10 cellular contexts compared by ENCODE assay signal in the genomic region with DNA sequence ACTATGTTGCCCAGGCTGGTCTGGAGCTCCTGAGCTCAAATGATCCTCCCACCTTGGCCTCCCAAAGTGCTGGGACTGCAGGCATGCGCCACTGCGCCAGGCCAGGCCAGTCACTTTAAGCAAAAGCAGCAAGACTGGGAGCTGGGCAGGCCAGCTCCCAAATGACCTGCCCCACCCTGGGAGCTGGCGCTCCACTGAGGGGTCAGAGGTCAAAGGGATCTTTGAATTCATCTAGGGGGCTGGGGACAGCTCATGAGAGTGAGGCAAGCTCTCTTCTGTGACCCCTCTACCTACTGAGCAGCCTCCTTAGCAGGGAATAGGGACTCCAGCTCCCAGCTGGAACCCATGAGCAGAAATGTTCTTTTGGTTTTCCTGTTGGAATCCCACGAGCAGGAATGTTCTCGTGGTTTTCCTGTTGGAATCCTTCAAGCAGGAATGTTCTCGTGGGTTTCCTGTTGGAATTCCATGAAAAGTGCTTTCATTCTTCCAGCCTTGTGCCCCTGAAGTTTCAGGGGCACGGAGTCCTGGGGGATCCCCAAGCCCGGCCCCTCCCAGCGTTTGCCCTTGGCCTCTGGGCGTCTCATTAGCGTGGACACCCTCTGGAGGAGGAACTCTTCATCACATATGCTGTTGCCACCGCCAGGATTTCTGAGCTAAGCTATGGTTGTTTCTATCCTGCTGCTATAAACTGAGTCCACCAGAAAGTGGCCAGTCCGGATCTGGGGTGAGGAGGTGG.
DNase-seq lines count a peak whose midpoint lies in the region; ATAC-seq and TF ChIP-seq lines count a peak whose summit lies in the region.
"Had no signal": no experiment of that assay in that cellular context is flagged by ENCODE, and none has a peak within 500 bp of the region (broad histone marks: within the 10 kb centered on the region; RNA-seq: fewer than 3 reads in every experiment).

No MANE protein-coding gene starts in this region.

- H3K27ac ChIP-seq in mammary epithelial cell (ENCODE audit: insufficient read depth, low read depth, low read length) (no peak overlapping the region), right lobe of liver (peak overlapping the region in 1 of 3 donors; percentile 35), suprapubic skin (peak overlapping the region; percentile 74)
- H3K27ac ChIP-seq: colonic mucosa had no signal

- no TSS peak for BruUV-seq in mammary epithelial cell (replicated peaks; lab: Mats Ljungman, UMichigan)

- no peaks in the 10 kb centered on the region for H3K36me3 Mint-ChIP-seq in HFFc6 (ENCODE audit: low read depth)

- H3K36me3 ChIP-seq in mammary epithelial cell (ENCODE audit: insufficient read depth, low read length) (no peaks in the 10 kb centered on the region), right lobe of liver (no peaks in the 10 kb centered on the region), suprapubic skin (no peaks in the 10 kb centered on the region)
- H3K36me3 ChIP-seq: colonic mucosa had no signal

- no peaks in the 10 kb centered on the region for H4K20me1 ChIP-seq in mammary epithelial cell (ENCODE audit: insufficient read depth, low read length)

- peak overlapping the region; percentile 4 for H3K4me2 ChIP-seq in mammary epithelial cell (ENCODE audit: insufficient read depth, low read depth, low read length)

- H3K9me3 ChIP-seq in mammary epithelial cell (replicated peaks; ENCODE audit: insufficient read depth, low read length) (no peaks in the 10 kb centered on the region), right lobe of liver (no peaks in the 10 kb centered on the region), suprapubic skin (no peaks in the 10 kb centered on the region)
- H3K9me3 ChIP-seq: colonic mucosa had no signal

- no peaks in the 10 kb centered on the region for H3K9me3 Mint-ChIP-seq in HFFc6
- H3K9me3 Mint-ChIP-seq: activated T-helper 1 cell treated with anti-CD3 and anti-CD28 coated beads, Interleukin-12 subunit alpha, Interleukin-12 subunit beta, Interleukin-2, Interleukin-4 antibody, amounts not matched to agents 30 ng/mL and 10 ng/mL and 1 ng/mL, durations not matched to agents 14 hours and 24 hours and 36 hours had no signal

- TF ChIP-seq CTCF in HFFc6 (IDR thresholded peaks at IDR 0.05) (0 out of 2 replicates have a peak, but pooled peaks have one; percentile 18), mammary epithelial cell (conservative IDR thresholded peaks at IDR 0.05 in 1 of 2, IDR thresholded peaks at IDR 0.05 in 1 of 2; ENCODE audit: extremely low read depth in 1 of 2, insufficient read depth in 1 of 2, low read depth in 1 of 2, low read length in 2 of 2) (no peak), right lobe of liver (IDR thresholded peaks at IDR 0.05) (no peak), suprapubic skin (IDR thresholded peaks at IDR 0.05) (no peak)

- TF ChIP-seq POLR2A in right lobe of liver (IDR thresholded peaks at IDR 0.05) (no peak), suprapubic skin (IDR thresholded peaks at IDR 0.05) (no peak)

- intact Hi-C loops in mammary epithelial cell (cut with micrococcal nuclease) (no loop called here), right lobe of liver (cut with DNase I) (no loop called here)

- no peak for TF ChIP-seq EP300 in suprapubic skin (IDR thresholded peaks at IDR 0.05)

- no peaks in the 10 kb centered on the region for H3K79me2 ChIP-seq in mammary epithelial cell (ENCODE audit: insufficient read depth, low read length)

- no peaks in the 10 kb centered on the region; the same call in 1 of the 2 replicates for H3K27me3 Mint-ChIP-seq in HFFc6 (ENCODE audit: insufficient read depth)

- peak overlapping the region; percentile 25 for H2AFZ ChIP-seq in mammary epithelial cell (ENCODE audit: low read depth, low read length)

- ATAC-seq in right lobe of liver, result peak; percentile 35 to 56 (median 51)
- ATAC-seq in GM18520 (IDR thresholded peaks at IDR 0.05; ENCODE audit: unreplicated experiment), result no peak
- no peak for ATAC-seq in HG02973 (IDR thresholded peaks at IDR 0.05; ENCODE audit: unreplicated experiment)

- no peak overlapping the region for H3K9ac ChIP-seq in mammary epithelial cell (ENCODE audit: insufficient read depth, low read length)

- in situ Hi-C loops in mammary epithelial cell (cut with MboI; ENCODE audit: low sequenced_read_pairs in 2 of 2), result no loop called here

- no peak overlapping the region for H3K4me3 ChIP-seq in mammary epithelial cell (replicated peaks in 1 of 3; ENCODE audit: insufficient read depth in 1 of 3, low read depth in 2 of 3, low read length in 3 of 3)
- H3K4me3 ChIP-seq in right lobe of liver, result no peak overlapping the region
- no peak overlapping the region for H3K4me3 ChIP-seq in suprapubic skin
- H3K4me3 ChIP-seq: colonic mucosa had no signal

- WGBS in mammary epithelial cell (ENCODE audit: low coverage, missing lambda C conversion rate), result 50% methylated on average over 13 of the region's 13 CpGs
- WGBS in right lobe of liver (ENCODE audit: insufficient coverage, low coverage, low lambda C conversion rate, missing lambda C conversion rate), result 56% methylated on average over 11 of the region's 13 CpGs
- 68% methylated on average over 11 of the region's 13 CpGs for WGBS in suprapubic skin

- peaks cover 56% of the 10 kb centered on the region for H3K4me1 Mint-ChIP-seq in HFFc6 (ENCODE audit: low read depth)

- CTCF ChIA-PET in mammary epithelial cell (lab: Charles Lee; ENCODE audit: low non-redundant PET), result no interaction called here

- H3K27ac Mint-ChIP-seq in HFFc6, result peak overlapping the region; percentile 64
- H3K27ac Mint-ChIP-seq: activated T-helper 1 cell treated with anti-CD3 and anti-CD28 coated beads, Interleukin-12 subunit alpha, Interleukin-12 subunit beta, Interleukin-2, Interleukin-4 antibody, amounts not matched to agents 30 ng/mL and 10 ng/mL and 1 ng/mL, durations not matched to agents 14 hours and 24 hours and 36 hours had no signal

- H3K4me3 Mint-ChIP-seq in HFFc6, result peak overlapping the region; percentile 20; the same call in 1 of the 2 replicates
- H3K4me3 Mint-ChIP-seq: activated T-helper 1 cell treated with anti-CD3 and anti-CD28 coated beads, Interleukin-12 subunit alpha, Interleukin-12 subunit beta, Interleukin-2, Interleukin-4 antibody, amounts not matched to agents 30 ng/mL and 10 ng/mL and 1 ng/mL, durations not matched to agents 14 hours and 24 hours and 36 hours had no signal

- no peaks in the 10 kb centered on the region for H3K27me3 ChIP-seq in mammary epithelial cell (ENCODE audit: insufficient read depth, low read length)
- H3K27me3 ChIP-seq in right lobe of liver, result no peaks in the 10 kb centered on the region
- H3K27me3 ChIP-seq in suprapubic skin, result no peaks in the 10 kb centered on the region
- H3K27me3 ChIP-seq: colonic mucosa had no signal

- dilution Hi-C loops in mammary epithelial cell (cut with HindIII; ENCODE audit: low sequenced_read_pairs), result no loop called here

- no peak for DNase-seq in HFFc6
- no peak for DNase-seq in mammary epithelial cell
- peak in 1 of 3 donors; percentile 63 for DNase-seq in right lobe of liver
- DNase-seq in suprapubic skin (ENCODE audit: low spot score in 2 of 2), result no peak
- DNase-seq in SIG-M5 (lab: John Stamatoyannopoulos, UW), result no peak
- DNase-seq: colonic mucosa, occipital lobe had no signal

- H3K4me1 ChIP-seq in mammary epithelial cell (ENCODE audit: insufficient read depth, low read length), result peaks cover 37% of the 10 kb centered on the region
- H3K4me1 ChIP-seq in right lobe of liver, result peaks cover 0 to 44% (median 22%) of the 10 kb centered on the region in 4 donors
- H3K4me1 ChIP-seq in suprapubic skin, result peaks cover 44% of the 10 kb centered on the region

Comparison
In these comparisons a context has a peak if more than half of its experiments do, and no peak if none do; other contexts are left out.
1. ATAC-seq: peak in right lobe of liver (4 of 4); none in GM18520 (single experiment) and HG02973 (single experiment).